ENCODE assay signal across 9 cellular contexts in genomic region chr20:53652090-53652858, GRCh38.
DNase-seq lines count a peak whose midpoint lies in the region; ATAC-seq, FAIRE-seq and TF ChIP-seq lines count a peak whose summit lies in the region.
"Had no signal": no experiment of that assay in that cellular context is flagged by ENCODE, and none has a peak within 500 bp of the region (broad histone marks: within the 10 kb centered on the region; RNA-seq: fewer than 3 reads in every experiment).

No MANE protein-coding gene starts in this region.

- peak overlapping the region; percentile 99 for H3K27ac Mint-ChIP-seq in memory B cell

- H3K4me3 Mint-ChIP-seq in memory B cell, result peak overlapping the region; percentile 77

- no peaks in the 10 kb centered on the region for H3K9me3 ChIP-seq in WERI-Rb-1 (ENCODE audit: severe bottlenecking)

- TF ChIP-seq CTCF in GM12864 (IDR thresholded peaks at IDR 0.05; ENCODE audit: low read depth, low read length, missing control alignments) (no peak), WERI-Rb-1 (IDR thresholded peaks at IDR 0.05; ENCODE audit: low read depth, low read length) (no peak)

- no peaks in the 10 kb centered on the region for H3K9me3 Mint-ChIP-seq in memory B cell

- H3K27ac ChIP-seq in WERI-Rb-1, result peak overlapping the region; percentile 55

- H3K36me3 ChIP-seq in WERI-Rb-1, result no peaks in the 10 kb centered on the region

- H3K27me3 Mint-ChIP-seq in memory B cell, result no peaks in the 10 kb centered on the region

- H3K4me3 ChIP-seq in GM12864 (ENCODE audit: low read depth, low read length) (peak overlapping the region; percentile 16; the same call in 1 of the 2 replicates), WERI-Rb-1 (ENCODE audit: low read depth, low read length) (peak overlapping the region; percentile 8; the same call in 1 of the 2 replicates)
- H3K4me3 ChIP-seq: lung had no signal

- FAIRE-seq in RCC 7860 (lab: Jason Lieb, UNC), result no peak

- no peaks in the 10 kb centered on the region for H3K27me3 ChIP-seq in WERI-Rb-1 (ENCODE audit: insufficient read depth, low read depth, severe bottlenecking)

- H3K4me1 Mint-ChIP-seq in memory B cell, result peaks cover 26% of the 10 kb centered on the region

- ATAC-seq in GM19468 (IDR thresholded peaks at IDR 0.05; ENCODE audit: extremely low read depth, unreplicated experiment), result peak; percentile 29
- ATAC-seq in HG03457 (IDR thresholded peaks at IDR 0.05; ENCODE audit: unreplicated experiment), result peak; percentile 40
- peak; percentile 57 for ATAC-seq in memory B cell (ENCODE audit: low read depth)

- DNase-seq in GM12864 (ENCODE audit: low read depth) (peak; percentile 84), WERI-Rb-1 (no peak), memory B cell (ENCODE audit: low spot score in 2 of 2) (no peak), iPS-NIHi7 (ENCODE audit: extremely low spot score) (no peak), RCC 7860 (ENCODE audit: low spot score) (no peak), NCI-H1092 treated with DMSO at 0.1 percent for 48 hours (lab: John Stamatoyannopoulos, UW) (no peak)

- no peaks in the 10 kb centered on the region for H3K36me3 Mint-ChIP-seq in memory B cell
